In genomic region chr16:56279914-56280313, GRCh38 we compare ENCODE assay signal across 24 cellular contexts.
DNase-seq lines count a peak whose midpoint lies in the region; ATAC-seq and TF ChIP-seq lines count a peak whose summit lies in the region.
"Had no signal": no experiment of that assay in that cellular context is flagged by ENCODE, and none has a peak within 500 bp of the region (broad histone marks: within the 10 kb centered on the region; RNA-seq: fewer than 3 reads in every experiment).

No MANE protein-coding gene starts in this region.

- peaks cover 17% of the 10 kb centered on the region for H3K4me1 Mint-ChIP-seq in activated naive CD4-positive, alpha-beta T cell treated with anti-CD3 and anti-CD28 coated beads, Interleukin-2, amount 50 U/mL, for 24 hours
- peaks cover 14% of the 10 kb centered on the region for H3K4me1 Mint-ChIP-seq in activated naive CD8-positive, alpha-beta T cell (ENCODE audit: low read depth)
- H3K4me1 Mint-ChIP-seq in glutamatergic neuron (ENCODE audit: low read depth, unreplicated experiment) = peaks cover 46% of the 10 kb centered on the region

- H3K4me3 ChIP-seq in tibial artery = no peak overlapping the region
- H3K4me3 ChIP-seq: esophagus muscularis mucosa, HAP-1, sigmoid colon had no signal

- TF ChIP-seq CTCF in glutamatergic neuron (IDR thresholded peaks at IDR 0.05; ENCODE audit: partially characterized antibody, unreplicated experiment) = no peak
- no peak for TF ChIP-seq CTCF in tibial artery (IDR thresholded peaks at IDR 0.05)

- H3K9me3 Mint-ChIP-seq in activated naive CD4-positive, alpha-beta T cell treated with anti-CD3 and anti-CD28 coated beads, Interleukin-2, amount 50 U/mL, for 24 hours = no peaks in the 10 kb centered on the region
- no peaks in the 10 kb centered on the region for H3K9me3 Mint-ChIP-seq in activated naive CD4-positive, alpha-beta T cell treated with anti-CD3 and anti-CD28 coated beads, Interleukin-2, amount 50 U/mL, for 72 hours
- H3K9me3 Mint-ChIP-seq in activated naive CD8-positive, alpha-beta T cell (ENCODE audit: low read depth) = no peaks in the 10 kb centered on the region
- H3K9me3 Mint-ChIP-seq in glutamatergic neuron (ENCODE audit: unreplicated experiment) = peaks cover 18% of the 10 kb centered on the region
- H3K9me3 Mint-ChIP-seq: activated B cell treated with CpG ODN at 0.5 μM for 24 hours; activated T-cell treated with anti-CD3 and anti-CD28 coated beads, Interleukin-2, amount 50 U/mL, for 24 hours; neural crest cell had no signal

- no peak for DNase-seq in activated naive CD4-positive, alpha-beta T cell treated with anti-CD3 and anti-CD28 coated beads, Interleukin-2, amount 50 U/mL, for 72 hours (ENCODE audit: low spot score in 2 of 2)
- DNase-seq in glutamatergic neuron (no peak), NCI-H510A (lab: John Stamatoyannopoulos, UW) (no peak), tibial artery (no peak), NCI-H128 (lab: John Stamatoyannopoulos, UW; ENCODE audit: unreplicated experiment) (no peak)
- DNase-seq: activated B cell treated with CpG ODN at 0.5 μM for 24 hours, anterior cingulate cortex, C1 segment of cervical spinal cord, cortex of kidney, endodermal cell, foreskin keratinocyte, left cardiac atrium, NCI-H1105, NCI-H1930, NCI-H69, sigmoid colon, SW 1271 had no signal

- H3K4me3 Mint-ChIP-seq in activated naive CD4-positive, alpha-beta T cell treated with anti-CD3 and anti-CD28 coated beads, Interleukin-2, amount 50 U/mL, for 24 hours = no peak overlapping the region
- no peak overlapping the region for H3K4me3 Mint-ChIP-seq in activated naive CD8-positive, alpha-beta T cell
- no peak overlapping the region for H3K4me3 Mint-ChIP-seq in glutamatergic neuron (ENCODE audit: unreplicated experiment)
- H3K4me3 Mint-ChIP-seq: activated B cell treated with CpG ODN at 0.5 μM for 24 hours; activated T-cell treated with anti-CD3 and anti-CD28 coated beads, Interleukin-2, amount 50 U/mL, for 24 hours; endodermal cell; neural crest cell had no signal

- H3K27ac ChIP-seq in tibial artery = no peak overlapping the region
- H3K27ac ChIP-seq: esophagus muscularis mucosa, foreskin keratinocyte, sigmoid colon had no signal

- no peaks in the 10 kb centered on the region for H3K36me3 ChIP-seq in tibial artery
- H3K36me3 ChIP-seq: esophagus muscularis mucosa, HAP-1 had no signal

- intact Hi-C loops in tibial artery (cut with DNase I; ENCODE audit: low total_unique reads) = no loop called here

- H3K4me1 ChIP-seq in tibial artery = no peaks in the 10 kb centered on the region
- H3K4me1 ChIP-seq: foreskin keratinocyte had no signal

- H3K27me3 Mint-ChIP-seq in activated naive CD4-positive, alpha-beta T cell treated with anti-CD3 and anti-CD28 coated beads, Interleukin-2, amount 50 U/mL, for 24 hours = peaks cover 4% of the 10 kb centered on the region
- peaks cover 5% of the 10 kb centered on the region for H3K27me3 Mint-ChIP-seq in activated naive CD8-positive, alpha-beta T cell
- H3K27me3 Mint-ChIP-seq in glutamatergic neuron (ENCODE audit: unreplicated experiment) = peaks cover 8% of the 10 kb centered on the region

- no peaks in the 10 kb centered on the region for H3K9me3 ChIP-seq in tibial artery
- H3K9me3 ChIP-seq: esophagus muscularis mucosa, HAP-1, sigmoid colon had no signal

- H3K36me3 Mint-ChIP-seq in activated naive CD4-positive, alpha-beta T cell treated with anti-CD3 and anti-CD28 coated beads, Interleukin-2, amount 50 U/mL, for 24 hours = no peaks in the 10 kb centered on the region
- H3K36me3 Mint-ChIP-seq in activated naive CD4-positive, alpha-beta T cell treated with anti-CD3 and anti-CD28 coated beads, Interleukin-2, amount 50 U/mL, for 72 hours = no peaks in the 10 kb centered on the region
- H3K36me3 Mint-ChIP-seq in activated naive CD8-positive, alpha-beta T cell = no peaks in the 10 kb centered on the region
- peaks cover 12% of the 10 kb centered on the region for H3K36me3 Mint-ChIP-seq in glutamatergic neuron (ENCODE audit: unreplicated experiment)

- no peaks in the 10 kb centered on the region for H3K27me3 ChIP-seq in tibial artery
- H3K27me3 ChIP-seq: esophagus muscularis mucosa, sigmoid colon had no signal

- no peak for ATAC-seq in activated naive CD4-positive, alpha-beta T cell treated with anti-CD3 and anti-CD28 coated beads, Interleukin-2, amount 50 U/mL, for 72 hours
- ATAC-seq: Panc1 had no signal

- peak overlapping the region; percentile 14 for H3K27ac Mint-ChIP-seq in activated naive CD4-positive, alpha-beta T cell treated with anti-CD3 and anti-CD28 coated beads, Interleukin-2, amount 50 U/mL, for 24 hours
- peak overlapping the region in 1 of 2 donors; percentile 12 for H3K27ac Mint-ChIP-seq in activated naive CD4-positive, alpha-beta T cell treated with anti-CD3 and anti-CD28 coated beads, Interleukin-2, amount 50 U/mL, for 72 hours
- H3K27ac Mint-ChIP-seq in activated naive CD8-positive, alpha-beta T cell = peak overlapping the region; percentile 58
- peak overlapping the region; percentile 60 for H3K27ac Mint-ChIP-seq in glutamatergic neuron (ENCODE audit: unreplicated experiment)
- H3K27ac Mint-ChIP-seq: activated B cell treated with CpG ODN at 0.5 μM for 24 hours, endodermal cell had no signal
